Comparison of ENCODE assay signal across 8 cellular contexts in genomic region chr2:147845608-147846002, GRCh38. TPM values are rescaled to one million over a fixed set of nuclear protein-coding genes. Genes with fewer than 3 reads are reported as not detected.
DNase-seq lines count a peak whose midpoint lies in the region; ATAC-seq and TF ChIP-seq lines count a peak whose summit lies in the region.

No MANE protein-coding gene starts in this region.

- DNase-seq in endodermal cell (no peak), neural progenitor cell (ENCODE audit: low spot score) (no peak), GM10248 (ENCODE audit: extremely low spot score) (no peak), amniotic stem cell (lab: John Stamatoyannopoulos, UW) (no peak)

- 0 out of 2 replicates have a peak, but pooled peaks cover 7% of the 10 kb centered on the region for H3K27me3 ChIP-seq in OCI-LY3 (ENCODE audit: low read depth, low read length)
- H3K27me3 ChIP-seq in endodermal cell (ENCODE audit: control insufficient read depth, insufficient read depth, low read length, poor library complexity, severe bottlenecking), result no peaks in the 10 kb centered on the region
- no peaks in the 10 kb centered on the region for H3K27me3 ChIP-seq in neural progenitor cell

- H3K9ac ChIP-seq in OCI-LY3 (ENCODE audit: low read length) (peak overlapping the region; percentile 45), endodermal cell (ENCODE audit: extremely low read depth, low read length, poor library complexity, severe bottlenecking) (peak overlapping the region; percentile 64), neural progenitor cell (no peak overlapping the region)

- H3K36me3 Mint-ChIP-seq in endodermal cell (ENCODE audit: low read depth), result no peaks in the 10 kb centered on the region
- peaks cover 9% of the 10 kb centered on the region for H3K36me3 Mint-ChIP-seq in neural progenitor cell

- no peaks in the 10 kb centered on the region for H3K36me3 ChIP-seq in OCI-LY3 (replicated peaks; ENCODE audit: low read depth, low read length)
- no peaks in the 10 kb centered on the region for H3K36me3 ChIP-seq in endodermal cell (ENCODE audit: control insufficient read depth, insufficient read depth, low read length)
- no peaks in the 10 kb centered on the region for H3K36me3 ChIP-seq in neural progenitor cell

- TF ChIP-seq CTCF in OCI-LY3 (IDR thresholded peaks at IDR 0.05; ENCODE audit: low read depth, low read length) (no peak), endodermal cell (conservative IDR thresholded peaks at IDR 0.05) (no peak), neural progenitor cell (IDR thresholded peaks at IDR 0.05) (no peak), GM10248 (IDR thresholded peaks at IDR 0.05; ENCODE audit: control extremely low read depth, extremely low read depth, low read depth, missing control alignments) (no peak)

- H3F3A ChIP-seq in neural progenitor cell (ENCODE audit: low read depth), result peaks cover 21% of the 10 kb centered on the region

- WGBS in endodermal cell (ENCODE audit: insufficient coverage in 1 of 2, insufficient read length in 1 of 2), 2 experiments, result 1% methylated on average over 9 of the region's 10 CpGs; no CpG with 5 or more reads in 1 of the 2 experiments

- peak overlapping the region; percentile 92 for H3K4me2 ChIP-seq in OCI-LY3 (ENCODE audit: low read length)
- H3K4me2 ChIP-seq in neural progenitor cell, result peak overlapping the region; percentile 95

- H3K27me3 Mint-ChIP-seq in endodermal cell (ENCODE audit: insufficient read depth) (peaks cover 15% of the 10 kb centered on the region), neural progenitor cell (ENCODE audit: insufficient read depth, low read depth) (no peaks in the 10 kb centered on the region)

- ATAC-seq in HG03520 (IDR thresholded peaks at IDR 0.05; ENCODE audit: unreplicated experiment), result no peak
- ATAC-seq in GM18873 (IDR thresholded peaks at IDR 0.05; ENCODE audit: low FRiP score, unreplicated experiment), result no peak

- H3K4me1 ChIP-seq in OCI-LY3 (ENCODE audit: low read length) (peaks cover 14% of the 10 kb centered on the region), endodermal cell (ENCODE audit: control insufficient read depth, insufficient read depth, low read length) (no peaks in the 10 kb centered on the region), neural progenitor cell (peaks cover 32% of the 10 kb centered on the region)

- H2AFZ ChIP-seq in OCI-LY3 (ENCODE audit: low read depth, low read length) (no peak overlapping the region), neural progenitor cell (replicated peaks) (no peak overlapping the region)

- CTCF ChIA-PET in GM10248 (lab: Yijun Ruan, JAX), result interaction anchor here (1.5 kb wide), 1 partner anchor 9 kb away, joined by 4 read pairs; no protein-coding TSS in a partner anchor

- H3K27ac Mint-ChIP-seq in endodermal cell (peak overlapping the region; percentile 85), neural progenitor cell (no peak overlapping the region)

- no peaks in the 10 kb centered on the region for H4K20me1 ChIP-seq in OCI-LY3 (ENCODE audit: insufficient read depth, low read length)
- peaks cover 16% of the 10 kb centered on the region for H4K20me1 ChIP-seq in neural progenitor cell (ENCODE audit: low read depth)

- H3K4me3 ChIP-seq in GM08714 (ENCODE audit: low read length) (peak overlapping the region; percentile 91), OCI-LY3 (ENCODE audit: low read length) (peak overlapping the region; percentile 77), endodermal cell (ENCODE audit: low read length) (peak overlapping the region; percentile 99), neural progenitor cell (peak overlapping the region; percentile 93)

- H3K9me3 ChIP-seq in OCI-LY3 (ENCODE audit: insufficient read depth, low read length), result no peaks in the 10 kb centered on the region
- H3K9me3 ChIP-seq in endodermal cell (ENCODE audit: control insufficient read depth, low read length), result no peaks in the 10 kb centered on the region
- H3K9me3 ChIP-seq in neural progenitor cell (ENCODE audit: low read depth), result no peaks in the 10 kb centered on the region

- peak overlapping the region; percentile 94 for H3K4me3 Mint-ChIP-seq in endodermal cell
- H3K4me3 Mint-ChIP-seq in neural progenitor cell, result peak overlapping the region; percentile 96

- H3K27ac ChIP-seq in OCI-LY3 (ENCODE audit: low read length) (no peak overlapping the region), endodermal cell (ENCODE audit: low read depth, low read length) (no peak overlapping the region), neural progenitor cell (no peak overlapping the region)

- H3K9me3 Mint-ChIP-seq in endodermal cell, result no peaks in the 10 kb centered on the region
- H3K9me3 Mint-ChIP-seq in neural progenitor cell, result peaks cover 8% of the 10 kb centered on the region

- peaks cover 5% of the 10 kb centered on the region; the same call in 1 of the 2 replicates for H3K79me2 ChIP-seq in OCI-LY3 (ENCODE audit: low read length)
- peaks cover 70% of the 10 kb centered on the region for H3K79me2 ChIP-seq in neural progenitor cell (ENCODE audit: low read depth)

- H3K4me1 Mint-ChIP-seq in endodermal cell, result peaks cover 29% of the 10 kb centered on the region
- H3K4me1 Mint-ChIP-seq in neural progenitor cell, result peaks cover 19% of the 10 kb centered on the region

- POLR2A ChIA-PET in GM10248 (lab: Yijun Ruan, JAX), result no interaction called here

RNA-seq across cellular contexts. Expression of gene ACVR2A, which starts 0.8 kb away (rescaled TPM):
- 10 to 100 TPM; 19.9 to 24.1 TPM for total RNA-seq in endodermal cell
- polyA plus RNA-seq in endodermal cell (2013, experiment 1 of 2), result 24.6 TPM
- polyA plus RNA-seq in endodermal cell (2013, experiment 2 of 2), result 17.5 TPM
- total RNA-seq in neural progenitor cell (ENCODE audit: low replicate concordance), result 13.3 and 22.7 TPM in 2 replicates
